12 cellular contexts compared by ENCODE assay signal in the genomic region with DNA sequence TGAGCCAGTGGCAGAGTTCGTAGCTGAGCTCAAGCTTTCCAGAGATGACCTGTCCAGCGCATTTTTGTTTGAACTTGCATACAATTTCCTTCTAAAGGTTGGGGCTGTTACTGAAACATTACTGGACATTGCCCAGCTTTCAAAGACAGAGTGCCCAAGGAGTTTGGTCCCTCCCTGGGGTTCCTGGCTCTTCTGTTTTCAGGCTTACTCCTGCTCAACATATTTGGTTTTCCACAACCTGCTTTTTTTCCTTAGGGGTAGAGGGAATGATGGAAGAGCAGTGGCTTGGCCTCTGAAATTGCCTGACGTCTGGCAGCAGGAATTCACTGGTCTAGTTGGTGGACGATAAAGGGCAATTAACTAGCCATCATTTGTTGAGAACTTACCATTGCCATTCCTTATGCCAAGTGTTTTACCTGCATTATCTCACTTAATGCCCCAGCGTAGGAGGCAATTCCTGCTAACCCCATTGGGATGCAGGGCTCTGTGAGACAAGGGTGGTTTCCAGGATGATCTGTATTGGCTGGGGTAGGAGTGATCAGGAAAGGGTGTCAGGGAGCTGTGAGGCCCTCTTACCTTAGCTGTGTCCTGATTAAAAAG. TPM values are rescaled to one million over a fixed set of nuclear protein-coding genes. Genes with fewer than 3 reads are reported as not detected.
DNase-seq lines count a peak whose midpoint lies in the region; ATAC-seq, FAIRE-seq and TF ChIP-seq lines count a peak whose summit lies in the region.
"Had no signal": no experiment of that assay in that cellular context is flagged by ENCODE, and none has a peak within 500 bp of the region (broad histone marks: within the 10 kb centered on the region; RNA-seq: fewer than 3 reads in every experiment).

No MANE protein-coding gene starts in this region.

- H3K9me2 ChIP-seq in HCT116 (ENCODE audit: insufficient read depth) = no peaks in the 10 kb centered on the region
- H3K9me2 ChIP-seq in PC-3 (replicated peaks; ENCODE audit: low read length) = no peaks in the 10 kb centered on the region

- DNase-seq in HCT116 (ENCODE audit: low read depth, low spot score) (no peak), PC-3 (no peak), HepG2 (ENCODE audit: low spot score) (no peak), stomach (no peak), smooth muscle cell (lab: John Stamatoyannopoulos, UW; ENCODE audit: unreplicated experiment) (no peak), NCI-H446 treated with DMSO at 0.1 percent for 48 hours (lab: John Stamatoyannopoulos, UW) (no peak)
- DNase-seq in activated CD4-positive, alpha-beta T cell treated with anti-CD3 and anti-CD28 coated beads, Interleukin-2, amount 50 U/mL, for 1 hour = no peak
- DNase-seq: activated T-cell treated with anti-CD3 and anti-CD28 coated beads, Interleukin-2, amount 50 U/mL, for 1 hour; effector CD4-positive, alpha-beta T cell; NCI-H774 had no signal

- H3K9ac ChIP-seq in HCT116 (ENCODE audit: low read length) = peak overlapping the region; percentile 88
- H3K9ac ChIP-seq in PC-3 (ENCODE audit: low read length) = peak overlapping the region; percentile 70; the same call in 1 of the 2 replicates
- H3K9ac ChIP-seq in HepG2 (ENCODE audit: insufficient read depth, low read depth, low read length) = peak overlapping the region; percentile 79
- no peak overlapping the region for H3K9ac ChIP-seq in smooth muscle cell (ENCODE audit: low read depth)

- TF ChIP-seq RAD21 in HCT116 (IDR thresholded peaks at IDR 0.05; ENCODE audit: low read depth) (no peak), HepG2 (CRISPR knock-in tag; IDR thresholded peaks at IDR 0.05) (no peak)

- CTCF ChIA-PET in HCT116 (lab: Charles Lee) = no interaction called here
- CTCF ChIA-PET in PC-3 (lab: Charles Lee) = interaction anchor here (0.6 kb wide), 1 partner anchor 190 kb away, joined by 3 read pairs; no protein-coding TSS in a partner anchor
- CTCF ChIA-PET in HepG2 (lab: Yijun Ruan, JAX; ENCODE audit: low intra/inter-chr PET ratio, low total read pairs) = no interaction called here

- BruUV-seq in HCT116 (replicated peaks; lab: Mats Ljungman, UMichigan) = no TSS peak
- no TSS peak for BruUV-seq in PC-3 (replicated peaks; lab: Mats Ljungman, UMichigan)
- no TSS peak for BruUV-seq in HepG2 (replicated peaks; lab: Mats Ljungman, UMichigan)

- peak overlapping the region; percentile 90 for H3K4me2 ChIP-seq in HCT116 (ENCODE audit: low read length)
- peak overlapping the region; percentile 97 for H3K4me2 ChIP-seq in PC-3 (ENCODE audit: low read length)
- peak overlapping the region; percentile 97 for H3K4me2 ChIP-seq in HepG2 (ENCODE audit: low read depth, low read length)
- H3K4me2 ChIP-seq in smooth muscle cell = no peak overlapping the region

- H3K27ac ChIP-seq in HCT116 (ENCODE audit: low read depth, low read length) (no peak overlapping the region), PC-3 (ENCODE audit: low read length) (no peak overlapping the region), HepG2 (ENCODE audit: extremely low read length, insufficient read depth, low read length) (peak overlapping the region; percentile 64), stomach (peak overlapping the region; percentile 69 to 85 (median 83)), smooth muscle cell (ENCODE audit: low read depth) (no peak overlapping the region)
- H3K27ac ChIP-seq: SJSA1 had no signal

- TF ChIP-seq POLR2A in HCT116 (IDR thresholded peaks at IDR 0.05; ENCODE audit: borderline replicate concordance, extremely low read depth, insufficient read depth, insufficient read length) (no peak), HepG2 (IDR thresholded peaks at IDR 0.05; ENCODE audit: insufficient read depth in 1 of 2, low read depth in 2 of 2, low read length in 2 of 2) (no peak), stomach (IDR thresholded peaks at IDR 0.05) (no peak)

- WGBS in HepG2 (ENCODE audit: low lambda C conversion rate) = 8% methylated on average over 5 of the region's 5 CpGs
- 36 to 56% (median 52%) methylated on average over 5 of the region's 5 CpGs for WGBS in stomach, 5 donors
- 76% methylated on average over 5 of the region's 5 CpGs for WGBS in smooth muscle cell (ENCODE audit: low lambda C conversion rate)

- H3K4me3 ChIP-seq in HCT116 (replicated peaks in 1 of 2; ENCODE audit: low read depth in 1 of 2, low read length in 2 of 2) (peak overlapping the region; percentile 82 to 84), PC-3 (ENCODE audit: low read length) (peak overlapping the region; percentile 88), HepG2 (replicated peaks in 1 of 3; ENCODE audit: insufficient read depth in 1 of 3, low read depth in 2 of 3, low read length in 3 of 3) (peak overlapping the region; percentile 82 to 92 (median 86)), stomach (peak overlapping the region; percentile 8 to 52 (median 49)), smooth muscle cell (no peak overlapping the region)
- H3K4me3 ChIP-seq: SJSA1 had no signal

- H3K79me2 ChIP-seq in HCT116 (ENCODE audit: insufficient read depth, low read length) (peaks cover 62% of the 10 kb centered on the region), PC-3 (ENCODE audit: low read length) (peaks cover 62% of the 10 kb centered on the region), HepG2 (ENCODE audit: insufficient read depth, low read length) (peaks cover 62% of the 10 kb centered on the region), smooth muscle cell (ENCODE audit: low read depth) (no peaks in the 10 kb centered on the region)

- TF ChIP-seq CTCF in HCT116 (IDR thresholded peaks at IDR 0.05 in 2 of 3, conservative IDR thresholded peaks at IDR 0.05 in 1 of 3; ENCODE audit: borderline replicate concordance in 1 of 3, insufficient read depth in 1 of 3, low read depth in 2 of 3, low read length in 2 of 3) = no peak
- no peak for TF ChIP-seq CTCF in PC-3 (conservative IDR thresholded peaks at IDR 0.05; ENCODE audit: low read depth, low read length)
- TF ChIP-seq CTCF in HepG2 (CRISPR knock-in tag; IDR thresholded peaks at IDR 0.05) = no peak
- no peak for TF ChIP-seq CTCF in stomach (IDR thresholded peaks at IDR 0.05)
- no peak for TF ChIP-seq CTCF in smooth muscle cell (IDR thresholded peaks at IDR 0.05; ENCODE audit: borderline replicate concordance, insufficient read depth, poor library complexity, severe bottlenecking)

- H3K9me3 ChIP-seq in HCT116 (ENCODE audit: control insufficient read depth in 1 of 2, insufficient read depth in 1 of 2, low read depth in 1 of 2, low read length in 2 of 2) (no peaks in the 10 kb centered on the region), PC-3 (ENCODE audit: low read length) (no peaks in the 10 kb centered on the region), HepG2 (ENCODE audit: low read length) (no peaks in the 10 kb centered on the region), stomach (no peaks in the 10 kb centered on the region), smooth muscle cell (replicated peaks; ENCODE audit: low read depth) (no peaks in the 10 kb centered on the region)

- ATAC-seq in HCT116 (no peak), PC-3 (no peak), HepG2 (peak; percentile 11)

- FAIRE-seq in HepG2 (lab: Jason Lieb, UNC) = no peak
- FAIRE-seq: GM12891 had no signal

- H3F3A ChIP-seq in PC-3 (ENCODE audit: low read length, unreplicated experiment) = no peaks in the 10 kb centered on the region
- peaks cover 4% of the 10 kb centered on the region for H3F3A ChIP-seq in smooth muscle cell (ENCODE audit: low read depth)

- TF ChIP-seq EP300 in HepG2 (IDR thresholded peaks at IDR 0.05; ENCODE audit: low read depth in 2 of 2, low read length in 2 of 2) (no peak), HepG2 (CRISPR knock-in tag; IDR thresholded peaks at IDR 0.05; ENCODE audit: borderline replicate concordance) (no peak), stomach (IDR thresholded peaks at IDR 0.05) (no peak)

- no peaks in the 10 kb centered on the region for H4K20me1 ChIP-seq in HCT116 (ENCODE audit: insufficient read depth)
- 0 out of 2 replicates have a peak, but pooled peaks cover 5% of the 10 kb centered on the region for H4K20me1 ChIP-seq in PC-3 (ENCODE audit: low read length)
- no peaks in the 10 kb centered on the region for H4K20me1 ChIP-seq in HepG2 (ENCODE audit: insufficient read depth, low read length)
- H4K20me1 ChIP-seq in smooth muscle cell (ENCODE audit: low read depth) = no peaks in the 10 kb centered on the region

- H3K36me3 ChIP-seq in HCT116 (ENCODE audit: control insufficient read depth in 1 of 2, insufficient read depth in 2 of 2, low read length in 2 of 2) (0 out of 4 replicates have a peak, but pooled peaks cover 0 to 7% of the 10 kb centered on the region in 2 experiments), PC-3 (ENCODE audit: low read depth, low read length) (0 out of 2 replicates have a peak, but pooled peaks cover 6% of the 10 kb centered on the region), HepG2 (replicated peaks in 1 of 2; ENCODE audit: control insufficient read depth in 1 of 2, insufficient read depth in 2 of 2, low read length in 2 of 2) (no peaks in the 10 kb centered on the region), stomach (no peaks in the 10 kb centered on the region), smooth muscle cell (ENCODE audit: low read depth) (no peaks in the 10 kb centered on the region)
- H3K36me3 ChIP-seq: SJSA1 had no signal

- intact Hi-C loops in HCT116 (cut with micrococcal nuclease) (no loop called here), PC-3 (cut with micrococcal nuclease) (no loop called here), HepG2 (cut with micrococcal nuclease; ENCODE audit: unreplicated experiment) (loop anchor here (5.0 kb wide), 1 partner anchor 43 kb away; no protein-coding TSS in a partner anchor), stomach (cut with DNase I; ENCODE audit: low total_unique reads) (loop anchor here (10.0 kb wide), 1 partner anchor 110 kb away; no protein-coding TSS in a partner anchor)

- RAD21 ChIA-PET in HCT116 (lab: Charles Lee; ENCODE audit: low non-redundant PET in 1 of 2, low total read pairs in 2 of 2, uncharacterized antibody in 2 of 2, unreplicated experiment in 2 of 2) = no interaction called here

- H2AFZ ChIP-seq in HCT116 (ENCODE audit: low read depth, low read length, poor library complexity, severe bottlenecking) (no peak overlapping the region), PC-3 (ENCODE audit: low read length) (no peak overlapping the region), HepG2 (ENCODE audit: low read length) (no peak overlapping the region), smooth muscle cell (ENCODE audit: low read depth) (no peak overlapping the region)

- H3K4me1 ChIP-seq in HCT116 (ENCODE audit: control insufficient read depth in 1 of 2, insufficient read depth in 2 of 2, low read length in 2 of 2) (peaks cover 18 to 31% of the 10 kb centered on the region in 2 experiments; a peak in 3 of 4 replicates), PC-3 (ENCODE audit: insufficient read depth, low read length) (peaks cover 27% of the 10 kb centered on the region), HepG2 (ENCODE audit: insufficient read depth, low read length) (peaks cover 79% of the 10 kb centered on the region), stomach (peaks cover 5 to 43% (median 31%) of the 10 kb centered on the region in 4 donors), smooth muscle cell (ENCODE audit: low read depth) (peaks cover 17% of the 10 kb centered on the region)
- H3K4me1 ChIP-seq: SJSA1 had no signal

- POLR2A ChIA-PET in HCT116 (lab: Charles Lee) = no interaction called here
- POLR2A ChIA-PET in PC-3 (lab: Charles Lee; ENCODE audit: unreplicated experiment) = interaction anchor here (0.5 to 0.7 kb wide), 3 partner anchors 115 to 179 kb away, joined by 4 to 8 read pairs (median 6); no protein-coding TSS in a partner anchor
- POLR2A ChIA-PET in HepG2 (lab: Yijun Ruan, JAX) = interaction anchor here (1.0 to 2.5 kb wide), 4 partner anchors 40 to 186 kb away, joined by 3 to 7 read pairs (median 3); no protein-coding TSS in a partner anchor

- H3K27me3 ChIP-seq in HCT116 (ENCODE audit: insufficient read depth, low read length) = no peaks in the 10 kb centered on the region
- H3K27me3 ChIP-seq in PC-3 (ENCODE audit: low read length) = no peaks in the 10 kb centered on the region
- no peaks in the 10 kb centered on the region for H3K27me3 ChIP-seq in HepG2 (ENCODE audit: control insufficient read depth in 1 of 2, insufficient read depth in 2 of 2, low read length in 2 of 2)
- no peaks in the 10 kb centered on the region for H3K27me3 ChIP-seq in stomach
- H3K27me3 ChIP-seq in smooth muscle cell (ENCODE audit: low read depth) = peaks cover 20% of the 10 kb centered on the region
- H3K27me3 ChIP-seq: SJSA1 had no signal

- in situ Hi-C loops in HepG2 (cut with HindIII; ENCODE audit: extremely low pct_ligation_motif_present, low pct_unique_long_range_greater_than_20kb) = no loop called here

RNA-seq across cellular contexts. Expression of a gene that starts 1.2 kb away (rescaled TPM):
- total RNA-seq in HCT116 (2021; ENCODE audit: unreplicated experiment) (39.4 TPM), PC-3 (2014; rRNA removed) (26.3 and 30.8 TPM in 2 replicates), HepG2 (2016; rRNA removed; fragmentation: Illumina TruSeq; extraction: Trizol) (26.7 and 28.8 TPM in 2 replicates), stomach (10 to 100 TPM; 27.0 to 71.4 (median 49.2) TPM), smooth muscle cell (43.8 and 58.4 TPM in 2 replicates)
- polyA plus RNA-seq in HCT116 (2012) = 35.0 and 42.5 TPM in 2 replicates
- 6.9 and 7.7 TPM in 2 replicates for total RNA-seq in HepG2 (2016; cell fraction: cytosol; rRNA removed; fragmentation: Illumina TruSeq; extraction: Trizol; ENCODE audit: low read depth)
- 21.4 and 28.5 TPM in 2 replicates for total RNA-seq in HepG2 (2016; cell fraction: insoluble cytoplasmic fraction; rRNA removed; fragmentation: Illumina TruSeq; extraction: Trizol)
- total RNA-seq in HepG2 (2016; cell fraction: membrane; rRNA removed; fragmentation: Illumina TruSeq; extraction: Trizol) = 9.6 and 10.3 TPM in 2 replicates
- 30.1 and 33.4 TPM in 2 replicates for total RNA-seq in HepG2 (2016; cell fraction: nucleus; rRNA removed; fragmentation: Illumina TruSeq; extraction: Trizol)
- polyA plus RNA-seq in HepG2 (2011; rRNA removed) (17.1 and 18.9 TPM in 2 replicates), stomach (10 to 100 TPM; 26.6 to 41.0 (median 30.4) TPM), smooth muscle cell (94.5 and 108 TPM in 2 replicates)
- 12.7 and 14.2 TPM in 2 replicates for polyA plus RNA-seq in HepG2 (2011; cell fraction: cytosol; rRNA removed)
- polyA plus RNA-seq in HepG2 (2011; cell fraction: nucleus; rRNA removed) = 36.7 and 52.3 TPM in 2 replicates
- polyA plus RNA-seq in HepG2 (2012) = 8.7 and 10.8 TPM in 2 replicates
- 1.8 and 2.0 TPM in 2 replicates for polyA plus RNA-seq in HepG2 (2016; cell fraction: cytosol; fragmentation: Illumina TruSeq; extraction: Trizol; ENCODE audit: low read depth)
- 13.4 and 19.3 TPM in 2 replicates for polyA plus RNA-seq in HepG2 (2016; cell fraction: insoluble cytoplasmic fraction; fragmentation: Illumina TruSeq; extraction: Trizol; ENCODE audit: low read depth)
- polyA plus RNA-seq in HepG2 (2016; cell fraction: membrane; fragmentation: Illumina TruSeq; extraction: Trizol; ENCODE audit: low read depth) = 4.1 and 4.3 TPM in 2 replicates
- 30.0 and 36.0 TPM in 2 replicates for polyA plus RNA-seq in HepG2 (2016; cell fraction: nucleus; fragmentation: Illumina TruSeq; extraction: Trizol; ENCODE audit: insufficient read depth, low read depth)
- polyA minus RNA-seq in HepG2 (2011; rRNA and poly(A)+ RNA removed; ENCODE audit: low replicate concordance) = 41.8 and 53.6 TPM in 2 replicates
- polyA minus RNA-seq in HepG2 (2011; cell fraction: cytosol; rRNA and poly(A)+ RNA removed) = 12.6 and 16.2 TPM in 2 replicates
- 38.4 and 42.1 TPM in 2 replicates for polyA minus RNA-seq in HepG2 (2011; cell fraction: nucleus; rRNA and poly(A)+ RNA removed)

RNA-seq across cellular contexts. Expression of a gene that starts 54.2 kb away (rescaled TPM):
- total RNA-seq in HCT116 (2021; ENCODE audit: unreplicated experiment) = 0.71 TPM
- polyA plus RNA-seq in HCT116 (2012) = 0.26 and 0.77 TPM in 2 replicates
- total RNA-seq in PC-3 (2014; rRNA removed) = 0.29 and 0.52 TPM in 2 replicates
- 0.18 and 0.31 TPM in 2 replicates for total RNA-seq in HepG2 (2016; rRNA removed; fragmentation: Illumina TruSeq; extraction: Trizol)
- 1.0 and 1.1 TPM in 2 replicates for total RNA-seq in HepG2 (2016; cell fraction: cytosol; rRNA removed; fragmentation: Illumina TruSeq; extraction: Trizol; ENCODE audit: low read depth)
- 0.22 and 0.30 TPM in 2 replicates for total RNA-seq in HepG2 (2016; cell fraction: insoluble cytoplasmic fraction; rRNA removed; fragmentation: Illumina TruSeq; extraction: Trizol)
- total RNA-seq in HepG2 (2016; cell fraction: membrane; rRNA removed; fragmentation: Illumina TruSeq; extraction: Trizol) = 0.86 and 1.2 TPM in 2 replicates
- total RNA-seq in HepG2 (2016; cell fraction: nucleus; rRNA removed; fragmentation: Illumina TruSeq; extraction: Trizol) = 0.31 and 0.34 TPM in 2 replicates
- polyA plus RNA-seq in HepG2 (2011; rRNA removed) = 0.14 and 0.24 TPM in 2 replicates
- polyA plus RNA-seq in HepG2 (2011; cell fraction: cytosol; rRNA removed) = 0.13 and 0.21 TPM in 2 replicates
- polyA plus RNA-seq in HepG2 (2011; cell fraction: nucleus; rRNA removed) = 0.13 and 0.16 TPM in 2 replicates
- polyA plus RNA-seq in HepG2 (2012) = 0.16 and 0.21 TPM in 2 replicates
- polyA plus RNA-seq in HepG2 (2016; cell fraction: cytosol; fragmentation: Illumina TruSeq; extraction: Trizol; ENCODE audit: low read depth) = 0.17 and 0.55 TPM in 2 replicates
- 0.55 and 0.64 TPM in 2 replicates for polyA plus RNA-seq in HepG2 (2016; cell fraction: insoluble cytoplasmic fraction; fragmentation: Illumina TruSeq; extraction: Trizol; ENCODE audit: low read depth)
- 0.66 and 0.74 TPM in 2 replicates for polyA plus RNA-seq in HepG2 (2016; cell fraction: membrane; fragmentation: Illumina TruSeq; extraction: Trizol; ENCODE audit: low read depth)
- 0.22 and 0.23 TPM in 2 replicates for polyA plus RNA-seq in HepG2 (2016; cell fraction: nucleus; fragmentation: Illumina TruSeq; extraction: Trizol; ENCODE audit: insufficient read depth, low read depth)
- polyA minus RNA-seq in HepG2 (2011; rRNA and poly(A)+ RNA removed; ENCODE audit: low replicate concordance) = 0.46 and 3.7 TPM in 2 replicates
- polyA minus RNA-seq in HepG2 (2011; cell fraction: cytosol; rRNA and poly(A)+ RNA removed) = 0.26 and 0.30 TPM in 2 replicates
- 0.77 and 0.99 TPM in 2 replicates for polyA minus RNA-seq in HepG2 (2011; cell fraction: nucleus; rRNA and poly(A)+ RNA removed)
- under 1 TPM in 2 of 5 donors, not detected in 3; 0.55 to 0.58 TPM for total RNA-seq in stomach
- polyA plus RNA-seq in stomach = under 1 TPM; 0.19 to 0.61 (median 0.58) TPM
- total RNA-seq in smooth muscle cell = 2.0 TPM in 1 of 2 replicates, not detected in the other
- polyA plus RNA-seq in smooth muscle cell = not detected in 2 replicates

RNA-seq across cellular contexts. Expression of a gene that starts 54.3 kb away (rescaled TPM):
- total RNA-seq in HCT116 (2021; ENCODE audit: unreplicated experiment) (65.1 TPM), PC-3 (2014; rRNA removed) (83.4 and 84.7 TPM in 2 replicates), HepG2 (2016; rRNA removed; fragmentation: Illumina TruSeq; extraction: Trizol) (77.2 and 93.1 TPM in 2 replicates), stomach (10 to 100 TPM in 3 of 5 donors, 1 to 10 TPM in 2; 4.1 to 47.4 (median 25.4) TPM), smooth muscle cell (33.7 and 40.8 TPM in 2 replicates)
- 31.3 and 38.8 TPM in 2 replicates for polyA plus RNA-seq in HCT116 (2012)
- total RNA-seq in HepG2 (2016; cell fraction: cytosol; rRNA removed; fragmentation: Illumina TruSeq; extraction: Trizol; ENCODE audit: low read depth) = 16.4 and 16.7 TPM in 2 replicates
- total RNA-seq in HepG2 (2016; cell fraction: insoluble cytoplasmic fraction; rRNA removed; fragmentation: Illumina TruSeq; extraction: Trizol) = 79.2 and 96.3 TPM in 2 replicates
- total RNA-seq in HepG2 (2016; cell fraction: membrane; rRNA removed; fragmentation: Illumina TruSeq; extraction: Trizol) = 47.2 and 48.0 TPM in 2 replicates
- 34.4 and 38.5 TPM in 2 replicates for total RNA-seq in HepG2 (2016; cell fraction: nucleus; rRNA removed; fragmentation: Illumina TruSeq; extraction: Trizol)
- polyA plus RNA-seq in HepG2 (2011; rRNA removed) (25.9 and 36.0 TPM in 2 replicates), stomach (10 to 100 TPM; 31.0 to 39.1 (median 31.9) TPM), smooth muscle cell (35.3 and 39.0 TPM in 2 replicates)
- 23.9 and 28.7 TPM in 2 replicates for polyA plus RNA-seq in HepG2 (2011; cell fraction: cytosol; rRNA removed)
- 30.3 and 34.7 TPM in 2 replicates for polyA plus RNA-seq in HepG2 (2011; cell fraction: nucleus; rRNA removed)
- 17.9 and 29.2 TPM in 2 replicates for polyA plus RNA-seq in HepG2 (2012)
- polyA plus RNA-seq in HepG2 (2016; cell fraction: cytosol; fragmentation: Illumina TruSeq; extraction: Trizol; ENCODE audit: low read depth) = 15.0 and 17.3 TPM in 2 replicates
- 103 and 111 TPM in 2 replicates for polyA plus RNA-seq in HepG2 (2016; cell fraction: insoluble cytoplasmic fraction; fragmentation: Illumina TruSeq; extraction: Trizol; ENCODE audit: low read depth)
- polyA plus RNA-seq in HepG2 (2016; cell fraction: membrane; fragmentation: Illumina TruSeq; extraction: Trizol; ENCODE audit: low read depth) = 40.3 and 43.4 TPM in 2 replicates
- polyA plus RNA-seq in HepG2 (2016; cell fraction: nucleus; fragmentation: Illumina TruSeq; extraction: Trizol; ENCODE audit: insufficient read depth, low read depth) = 75.6 and 79.1 TPM in 2 replicates
- polyA minus RNA-seq in HepG2 (2011; rRNA and poly(A)+ RNA removed; ENCODE audit: low replicate concordance) = 17.7 and 85.1 TPM in 2 replicates
- polyA minus RNA-seq in HepG2 (2011; cell fraction: cytosol; rRNA and poly(A)+ RNA removed) = 7.1 and 10.4 TPM in 2 replicates
- polyA minus RNA-seq in HepG2 (2011; cell fraction: nucleus; rRNA and poly(A)+ RNA removed) = 12.1 and 14.3 TPM in 2 replicates

Comparison
In these comparisons a context has a peak if more than half of its experiments do, and no peak if none do; other contexts are left out.
1. H3K27ac ChIP-seq: peak in HepG2 (single experiment) and stomach (5 of 5); none in HCT116 (single experiment), PC-3 (single experiment) and smooth muscle cell (single experiment).
2. intact Hi-C loops: an anchor here in HepG2 (5.0 kb wide) and stomach (10.0 kb wide); none called in HCT116 and PC-3.